Comparison of ENCODE assay signal across 8 cellular contexts in the genomic region with DNA sequence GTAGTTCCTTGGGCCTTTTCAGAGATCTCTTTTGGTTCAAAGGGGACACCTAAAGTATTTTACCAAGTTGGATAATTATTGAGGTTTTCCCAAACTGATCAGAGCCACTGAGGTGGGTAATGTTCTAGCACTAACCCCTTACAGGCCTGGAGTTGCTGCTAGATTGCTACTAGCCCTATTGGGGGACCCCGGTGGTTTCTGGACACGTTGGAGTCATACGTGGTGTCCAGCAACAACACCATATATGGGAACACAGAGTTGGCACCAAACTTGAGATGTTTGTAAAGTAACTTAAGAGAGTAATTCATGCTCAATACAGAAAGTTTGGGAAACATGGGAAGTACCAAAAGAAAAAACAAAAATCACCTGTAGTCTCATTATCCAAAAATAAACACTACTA. TPM values are rescaled to one million over a fixed set of nuclear protein-coding genes. Genes with fewer than 3 reads are reported as not detected.
A peak's percentile ranks its signal among the peaks of the same experiment; 100 is the strongest.
DNase-seq lines count a peak whose midpoint lies in the region; ATAC-seq, FAIRE-seq and TF ChIP-seq lines count a peak whose summit lies in the region.

No MANE protein-coding gene starts in this region.

- no peaks in the 10 kb centered on the region for H3K9me3 Mint-ChIP-seq in central memory CD8-positive, alpha-beta T cell
- no peaks in the 10 kb centered on the region for H3K9me3 Mint-ChIP-seq in memory B cell

- no peak overlapping the region for H2AK9ac ChIP-seq in IMR-90 (replicated peaks; ENCODE audit: low read depth, low read length, poor library complexity)

- peak overlapping the region; percentile 97 for H2AFZ ChIP-seq in IMR-90 (replicated peaks; ENCODE audit: low read length, poor library complexity)

- no peak overlapping the region for H2AK5ac ChIP-seq in IMR-90 (ENCODE audit: low read depth, low read length)

- in situ Hi-C loops in IMR-90 (cut with MboI; ENCODE audit: low sequenced_read_pairs): no loop called here

- H2BK5ac ChIP-seq in IMR-90 (ENCODE audit: low read depth, low read length, poor library complexity, severe bottlenecking): peak overlapping the region; percentile 44

- peak overlapping the region; percentile 65 for H4K5ac ChIP-seq in IMR-90 (ENCODE audit: low read depth, low read length)

- CTCF ChIA-PET in IMR-90 (lab: Yijun Ruan, JAX): no interaction called here

- H3K4me1 ChIP-seq in IMR-90 (ENCODE audit: control insufficient read depth, insufficient read depth, low read length): peaks cover 2% of the 10 kb centered on the region; the same call in 1 of the 2 replicates
- H3K4me1 ChIP-seq in urinary bladder (ENCODE audit: insufficient read depth): no peaks in the 10 kb centered on the region

- H3K23ac ChIP-seq in IMR-90 (ENCODE audit: low read depth, low read length): peak overlapping the region; percentile 22; the same call in 1 of the 2 replicates

- H3K36me3 ChIP-seq in IMR-90 (ENCODE audit: control insufficient read depth, insufficient read depth, low read length): no peaks in the 10 kb centered on the region
- H3K36me3 ChIP-seq in urinary bladder (ENCODE audit: insufficient read depth): no peaks in the 10 kb centered on the region

- peak overlapping the region; percentile 96 for H3K27ac Mint-ChIP-seq in central memory CD8-positive, alpha-beta T cell (ENCODE audit: low read depth)
- peak overlapping the region; percentile 93 for H3K27ac Mint-ChIP-seq in memory B cell

- peak overlapping the region; percentile 86 for H3K9ac ChIP-seq in IMR-90 (ENCODE audit: low read depth, low read length)

- peak overlapping the region; percentile 61 for H3K14ac ChIP-seq in IMR-90 (replicated peaks; ENCODE audit: low read depth, low read length)

- no peak for TF ChIP-seq CTCF in IMR-90 (conservative IDR thresholded peaks at IDR 0.05; ENCODE audit: low read depth, low read length)

- no peak overlapping the region for H2BK15ac ChIP-seq in IMR-90 (ENCODE audit: low read depth, low read length)

- H3K27ac ChIP-seq in IMR-90 (ENCODE audit: insufficient read depth, low read length): peak overlapping the region; percentile 70
- H3K27ac ChIP-seq in urinary bladder (ENCODE audit: low read depth): peak overlapping the region; percentile 81

- peak overlapping the region; percentile 96 for H3K4me2 ChIP-seq in IMR-90 (ENCODE audit: low read depth, low read length)

- H3K4me3 ChIP-seq in IMR-90 (ENCODE audit: insufficient read depth, low read depth, low read length) (peak overlapping the region; percentile 91), urinary bladder (ENCODE audit: low read depth, low read length) (peak overlapping the region; percentile 70)

- TF ChIP-seq RAD21 in IMR-90 (IDR thresholded peaks at IDR 0.05; ENCODE audit: low read length): no peak

- no peak overlapping the region for H2BK20ac ChIP-seq in IMR-90 (ENCODE audit: low read depth, low read length)

- H3K18ac ChIP-seq in IMR-90 (ENCODE audit: low read depth, low read length): no peak overlapping the region

- peak overlapping the region; percentile 72 for H3K4ac ChIP-seq in IMR-90 (ENCODE audit: low read depth, low read length)

- dilution Hi-C loops in IMR-90 (cut with HindIII; ENCODE audit: low sequenced_read_pairs, unreplicated experiment): no loop called here

- no peaks in the 10 kb centered on the region for H3K9me1 ChIP-seq in IMR-90 (ENCODE audit: insufficient read depth, low read length)

- peaks cover 11% of the 10 kb centered on the region for H3K36me3 Mint-ChIP-seq in central memory CD8-positive, alpha-beta T cell (ENCODE audit: insufficient read depth)
- no peaks in the 10 kb centered on the region for H3K36me3 Mint-ChIP-seq in memory B cell

- FAIRE-seq in GM12891 (lab: Jason Lieb, UNC): no peak

- peaks cover 0 to 15% of the 10 kb centered on the region in 2 experiments; a peak in 1 of 4 replicates for H3K79me1 ChIP-seq in IMR-90 (ENCODE audit: low read depth in 1 of 2, low read length in 2 of 2)

- intact Hi-C loops in IMR-90 (cut with micrococcal nuclease): loop anchor here (2.0 kb wide), 2 partner anchors 41 to 69 kb away; partner anchors contain the start of genes COQ6 and FAM161B

- WGBS in IMR-90 (ENCODE audit: extremely low coverage in 2 of 2, insufficient read length in 1 of 2), 2 experiments: no CpG with 5 or more reads among the region's 3 CpGs
- 9% methylated on average over 3 of the region's 3 CpGs for WGBS in urinary bladder

- H4K20me1 ChIP-seq in IMR-90 (ENCODE audit: insufficient read depth, low read length): no peaks in the 10 kb centered on the region; the same call in 1 of the 2 replicates

- H3K9me3 ChIP-seq in IMR-90 (ENCODE audit: control insufficient read depth, insufficient read depth, low read length): no peaks in the 10 kb centered on the region

- TF ChIP-seq POLR2A in IMR-90 (IDR thresholded peaks at IDR 0.05; ENCODE audit: low read depth, low read length): no peak
- no peak for TF ChIP-seq POLR2A in GM12891 (IDR thresholded peaks at IDR 0.05; ENCODE audit: low read depth, low read length)

- ATAC-seq in IMR-90 (ENCODE audit: low read depth): no peak
- ATAC-seq in central memory CD8-positive, alpha-beta T cell (replicated peaks; ENCODE audit: extremely low read depth, poor library complexity, severe bottlenecking): no peak
- ATAC-seq in memory B cell (ENCODE audit: low read depth): no peak
- ATAC-seq in left lobe of liver: no peak

- peak overlapping the region; percentile 83; the same call in 1 of the 2 replicates for H3K56ac ChIP-seq in IMR-90 (ENCODE audit: extremely low read depth, insufficient read depth, low read length)

- no peak overlapping the region; the same call in 1 of the 2 replicates for H4K91ac ChIP-seq in IMR-90 (ENCODE audit: insufficient read depth, low read depth, low read length)

- peak overlapping the region; percentile 52 to 79; a peak in 2 of 4 replicates for H4K8ac ChIP-seq in IMR-90 (ENCODE audit: low read depth in 2 of 2, low read length in 2 of 2)

- POLR2A ChIA-PET in IMR-90 (lab: Charles Lee; ENCODE audit: unreplicated experiment): no interaction called here

- H3K27me3 Mint-ChIP-seq in central memory CD8-positive, alpha-beta T cell: no peaks in the 10 kb centered on the region
- H3K27me3 Mint-ChIP-seq in memory B cell: no peaks in the 10 kb centered on the region

- peak overlapping the region; percentile 59; the same call in 1 of the 2 replicates for H2BK120ac ChIP-seq in IMR-90 (ENCODE audit: low read depth, low read length)

- peaks cover 11% of the 10 kb centered on the region for H3K4me1 Mint-ChIP-seq in central memory CD8-positive, alpha-beta T cell
- peaks cover 7% of the 10 kb centered on the region for H3K4me1 Mint-ChIP-seq in memory B cell

- H3K27me3 ChIP-seq in IMR-90 (ENCODE audit: control insufficient read depth, insufficient read depth, low read length): no peaks in the 10 kb centered on the region

- H3K4me3 Mint-ChIP-seq in central memory CD8-positive, alpha-beta T cell: peak overlapping the region; percentile 85
- H3K4me3 Mint-ChIP-seq in memory B cell: peak overlapping the region; percentile 95

- BruUV-seq in IMR-90 (replicated peaks; lab: Mats Ljungman, UMichigan): no TSS peak

- DNase-seq in AG08396 (ENCODE audit: low spot score) (peak; percentile 25), IMR-90 (peak; percentile 60), memory B cell (ENCODE audit: low spot score in 2 of 2) (no peak), SW 1271 (lab: John Stamatoyannopoulos, UW) (no peak), GM12891 (ENCODE audit: insufficient read length, low spot score) (no peak), left lobe of liver (ENCODE audit: low spot score) (no peak)
- no peak for DNase-seq in central memory CD8-positive, alpha-beta T cell (ENCODE audit: low spot score in 2 of 2)

TF ChIP-seq in IMR-90, 13 proteins besides CTCF, POLR2A, EP300 and RAD21 (continues in another document):
- TF ChIP-seq BHLHE40 (IDR thresholded peaks at IDR 0.05; ENCODE audit: low read depth, low read length): no peak
- TF ChIP-seq NFE2L2 (IDR thresholded peaks at IDR 0.05; ENCODE audit: low read depth, low read length): no peak
- no peak for TF ChIP-seq SMC3 (IDR thresholded peaks at IDR 0.05; ENCODE audit: low read depth, low read length)
- TF ChIP-seq RFX5 (IDR thresholded peaks at IDR 0.05; ENCODE audit: low read depth, low read length): no peak
- no peak for TF ChIP-seq MAZ (IDR thresholded peaks at IDR 0.05; ENCODE audit: borderline replicate concordance, low read depth, low read length)
- TF ChIP-seq MXI1 (IDR thresholded peaks at IDR 0.05; ENCODE audit: borderline replicate concordance, low read depth, low read length): no peak

TF ChIP-seq in GM12891, 5 proteins besides CTCF, POLR2A, EP300 and RAD21:
- TF ChIP-seq POLR2AphosphoS5 (IDR thresholded peaks at IDR 0.05; ENCODE audit: low read depth, low read length) (no peak), TAF1 (IDR thresholded peaks at IDR 0.05; ENCODE audit: low read depth, low read length) (no peak), PAX5 (IDR thresholded peaks at IDR 0.05; ENCODE audit: insufficient read depth, low read length, severe bottlenecking) (no peak), SPI1 (IDR thresholded peaks at IDR 0.05; ENCODE audit: low read depth, low read length) (no peak), POU2F2 (IDR thresholded peaks at IDR 0.05; ENCODE audit: low read depth, low read length) (no peak)

RNA-seq across cellular contexts. Expression of gene BBOF1, which starts 0.6 kb away (rescaled TPM):
- total RNA-seq in IMR-90 (2012; rRNA removed) (1.6 and 1.7 TPM in 2 replicates), urinary bladder (23.9 TPM), left lobe of liver (0.98 TPM)
- polyA plus RNA-seq in IMR-90 (2012; rRNA removed) (0.95 and 1.6 TPM in 2 replicates), urinary bladder (7.5 TPM)
- 0.09 and 0.19 TPM in 2 replicates for polyA plus RNA-seq in IMR-90 (2012; cell fraction: cytosol; rRNA removed)
- polyA plus RNA-seq in IMR-90 (2012; cell fraction: nucleus; rRNA removed; ENCODE audit: low replicate concordance): 0.22 and 1.9 TPM in 2 replicates
- 1.9 TPM for polyA plus RNA-seq in GM12891 (2012; ENCODE audit: low read depth, missing spikeins)

RNA-seq across cellular contexts. Expression of gene ENTPD5, which starts 0.7 kb away (rescaled TPM):
- total RNA-seq in IMR-90 (2012; rRNA removed): 6.4 and 8.1 TPM in 2 replicates
- 5.8 and 7.3 TPM in 2 replicates for polyA plus RNA-seq in IMR-90 (2012; rRNA removed)
- polyA plus RNA-seq in IMR-90 (2012; cell fraction: cytosol; rRNA removed): 2.1 and 3.2 TPM in 2 replicates
- polyA plus RNA-seq in IMR-90 (2012; cell fraction: nucleus; rRNA removed; ENCODE audit: low replicate concordance): 4.6 and 16.2 TPM in 2 replicates
- total RNA-seq in urinary bladder: 21.3 TPM
- polyA plus RNA-seq in urinary bladder: 8.9 TPM
- polyA plus RNA-seq in GM12891 (2012; ENCODE audit: low read depth, missing spikeins): 4.5 TPM
- total RNA-seq in left lobe of liver: 173 TPM

Comparison
In these comparisons a context has a peak if more than half of its experiments do, and no peak if none do; other contexts are left out.
1. DNase-seq: peak in AG08396 (single experiment) and IMR-90 (single experiment); none in central memory CD8-positive, alpha-beta T cell (0 of 2), memory B cell (0 of 2), SW 1271 (0 of 2), GM12891 (single experiment) and left lobe of liver (single experiment).